20 cellular contexts compared by ENCODE assay signal in the genomic region with DNA sequence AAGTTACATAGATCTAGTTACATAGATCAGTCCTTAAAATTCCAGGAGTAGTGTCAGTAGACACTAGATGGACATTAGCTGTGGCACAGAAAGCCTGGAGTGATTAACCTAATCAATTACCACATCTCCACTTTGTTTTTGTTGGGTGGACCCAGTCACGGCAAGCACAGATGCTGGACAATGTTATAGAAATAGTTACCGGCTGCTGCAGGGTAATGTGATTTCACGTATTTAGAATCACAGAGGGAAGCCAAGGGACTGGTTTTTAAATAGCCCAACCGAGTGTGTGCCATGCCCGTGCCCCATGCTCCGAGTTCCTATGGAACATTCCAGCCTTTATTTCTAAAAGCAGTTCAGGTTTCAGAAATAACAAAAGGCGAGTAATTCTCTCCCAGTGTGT. TPM values are rescaled to one million over a fixed set of nuclear protein-coding genes. Genes with fewer than 3 reads are reported as not detected.
DNase-seq lines count a peak whose midpoint lies in the region; ATAC-seq, FAIRE-seq and TF ChIP-seq lines count a peak whose summit lies in the region.
"Had no signal": no experiment of that assay in that cellular context is flagged by ENCODE, and none has a peak within 500 bp of the region (broad histone marks: within the 10 kb centered on the region; RNA-seq: fewer than 3 reads in every experiment).

No MANE protein-coding gene starts in this region.

- TF ChIP-seq RAD21 in SK-N-SH (IDR thresholded peaks at IDR 0.05; ENCODE audit: low read length): no peak

- H3K27me3 ChIP-seq in SK-N-SH (ENCODE audit: insufficient read depth) (no peaks in the 10 kb centered on the region), iPS-18a (ENCODE audit: control insufficient read depth, insufficient read depth, low read length) (peaks cover 36% of the 10 kb centered on the region), psoas muscle (ENCODE audit: insufficient read depth in 3 of 3, low read length in 2 of 3) (no peaks in the 10 kb centered on the region), small intestine (ENCODE audit: control insufficient read depth in 2 of 2, insufficient read depth in 2 of 2, low read length in 2 of 2) (peaks cover 0 to 14% of the 10 kb centered on the region in 2 donors)

- no peak overlapping the region for H3K4me2 ChIP-seq in SK-N-SH

- H2AFZ ChIP-seq in SK-N-SH (ENCODE audit: low read depth): no peak overlapping the region

- H3K79me2 ChIP-seq in SK-N-SH (ENCODE audit: insufficient read depth): no peaks in the 10 kb centered on the region

- 0 out of 4 replicates have a peak, but pooled peaks of 1 of the 2 experiments have one; percentile 9 for TF ChIP-seq EP300 in SK-N-SH (IDR thresholded peaks at IDR 0.05; ENCODE audit: borderline replicate concordance in 1 of 2, low read depth in 1 of 2, low read length in 1 of 2)

- H3K36me3 ChIP-seq in SK-N-SH (replicated peaks in 1 of 2; ENCODE audit: control insufficient read depth in 1 of 2, insufficient read depth in 2 of 2, low read length in 1 of 2) (no peaks in the 10 kb centered on the region), iPS-18a (ENCODE audit: control insufficient read depth, low read depth, low read length) (no peaks in the 10 kb centered on the region), psoas muscle (ENCODE audit: insufficient read depth in 1 of 2, low read depth in 1 of 2) (no peaks in the 10 kb centered on the region), small intestine (ENCODE audit: control insufficient read depth in 2 of 2, insufficient read depth in 2 of 2, low read length in 2 of 2) (no peaks in the 10 kb centered on the region)

- H3K27ac Mint-ChIP-seq in chondrocyte (ENCODE audit: unreplicated experiment): peak overlapping the region; percentile 45
- H3K27ac Mint-ChIP-seq: CD14-positive monocyte had no signal

- POLR2A ChIA-PET in SK-N-SH (lab: Yijun Ruan, JAX): no interaction called here

- no peak for FAIRE-seq in small intestine (lab: Jason Lieb, UNC)
- FAIRE-seq: GM12878, GM18507 had no signal

- no peaks in the 10 kb centered on the region for H3K36me3 Mint-ChIP-seq in chondrocyte (ENCODE audit: low read depth)
- H3K36me3 Mint-ChIP-seq: CD14-positive monocyte had no signal

- no peaks in the 10 kb centered on the region for H4K20me1 ChIP-seq in SK-N-SH (ENCODE audit: insufficient read depth)

- peaks cover 7% of the 10 kb centered on the region for H3K27me3 Mint-ChIP-seq in chondrocyte (ENCODE audit: low read depth)

- H3K4me1 ChIP-seq in SK-N-SH (ENCODE audit: control insufficient read depth in 1 of 2, insufficient read depth in 2 of 2, low read depth in 1 of 2, low read length in 1 of 2) (peaks cover 0 to 28% of the 10 kb centered on the region in 2 experiments; a peak in 2 of 4 replicates), iPS-18a (ENCODE audit: control insufficient read depth, low read depth, low read length) (peaks cover 39% of the 10 kb centered on the region), psoas muscle (peaks cover 5% of the 10 kb centered on the region), small intestine (ENCODE audit: control insufficient read depth in 2 of 2, insufficient read depth in 1 of 2, low read depth in 1 of 2, low read length in 1 of 2) (no peaks in the 10 kb centered on the region)

- H3K27ac ChIP-seq in SK-N-SH (ENCODE audit: low read depth in 2 of 2, low read length in 1 of 2): no peak overlapping the region
- H3K27ac ChIP-seq in iPS-18a (ENCODE audit: low read length): no peak overlapping the region
- H3K27ac ChIP-seq in psoas muscle: peak overlapping the region; percentile 60
- no peak overlapping the region for H3K27ac ChIP-seq in small intestine (ENCODE audit: low read depth in 1 of 2, low read length in 1 of 2)

- peak in 3 of 4 donors; percentile 59 to 79 (median 78) for ATAC-seq in psoas muscle
- ATAC-seq: GM12878 had no signal

- CTCF ChIA-PET in SK-N-SH (lab: Yijun Ruan, JAX): interaction anchor here (0.6 kb wide), 1 partner anchor 55 kb away, joined by 3 read pairs; no protein-coding TSS in a partner anchor

- H3K4me3 ChIP-seq in SK-N-SH (ENCODE audit: low read depth in 2 of 2, low read length in 1 of 2) (no peak overlapping the region), iPS-18a (ENCODE audit: low read length) (peak overlapping the region; percentile 23), psoas muscle (peak overlapping the region; percentile 54), small intestine (ENCODE audit: low read depth in 1 of 2, low read length in 2 of 2) (no peak overlapping the region)
- H3K4me3 ChIP-seq: GM12878 had no signal

- DNase-seq in SK-N-SH (peak; percentile 48), chondrocyte (ENCODE audit: low spot score) (no peak), psoas muscle (no peak), SIG-M5 treated with dmso at 0.1 percent for 504 hours (lab: John Stamatoyannopoulos, UW; ENCODE audit: unreplicated experiment) (no peak), small intestine (no peak), SW 1271 (lab: John Stamatoyannopoulos, UW) (no peak), cerebellar cortex (ENCODE audit: low spot score) (no peak)
- DNase-seq: Calu3; HCEC 1CT; NCI-H1417 treated with DMSO at 0.1 percent for 48 hours; NCI-H2029; NCI-H524 treated with DMSO at 0.1 percent for 48 hours; NK-92 treated with Interleukin-12 subunit alpha and Interleukin-12 subunit beta, amount 100 ng/mL, for 24 hours; OCI-M1; RPMI8226 had no signal

- WGBS in SK-N-SH (ENCODE audit: low lambda C conversion rate): 49% methylated on average over 7 of the region's 7 CpGs
- 21 to 29% (median 26%) methylated on average over 7 of the region's 7 CpGs for WGBS in psoas muscle, 3 donors
- 83 to 87% (median 84%) methylated on average over 7 of the region's 7 CpGs for WGBS in small intestine, 3 donors

- H3F3A ChIP-seq in SK-N-SH (replicated peaks; ENCODE audit: insufficient read depth): no peaks in the 10 kb centered on the region

- H3K9me3 Mint-ChIP-seq in chondrocyte (ENCODE audit: low read depth): no peaks in the 10 kb centered on the region

- H3K9ac ChIP-seq in SK-N-SH (no peak overlapping the region), iPS-18a (ENCODE audit: low read length) (no peak overlapping the region)

- H3K4me1 Mint-ChIP-seq in chondrocyte (ENCODE audit: low read depth): peaks cover 50% of the 10 kb centered on the region

- intact Hi-C loops in psoas muscle (cut with DNase I): no loop called here

- H3K9me2 ChIP-seq in SK-N-SH: no peaks in the 10 kb centered on the region

- no peak overlapping the region for H3K4me3 Mint-ChIP-seq in chondrocyte (ENCODE audit: unreplicated experiment)

- no peaks in the 10 kb centered on the region for H3K9me3 ChIP-seq in SK-N-SH
- no peaks in the 10 kb centered on the region for H3K9me3 ChIP-seq in iPS-18a (ENCODE audit: control insufficient read depth, low read depth, low read length)
- no peaks in the 10 kb centered on the region for H3K9me3 ChIP-seq in psoas muscle
- no peaks in the 10 kb centered on the region for H3K9me3 ChIP-seq in small intestine (ENCODE audit: control insufficient read depth, low read depth)

- TF ChIP-seq CTCF in SK-N-SH (IDR thresholded peaks at IDR 0.05) (no peak), chondrocyte (IDR thresholded peaks at IDR 0.05) (no peak), psoas muscle (IDR thresholded peaks at IDR 0.05) (no peak)

TF ChIP-seq in SK-N-SH, 30 proteins besides CTCF, POLR2A, EP300 and RAD21:
- no peak for TF ChIP-seq FOXM1 (IDR thresholded peaks at IDR 0.05; ENCODE audit: low read depth)
- TF ChIP-seq POLR2AphosphoS5 (IDR thresholded peaks at IDR 0.05; ENCODE audit: low read depth, low read length): no peak
- peak; percentile 41; the same call in 1 of the 2 replicates for TF ChIP-seq MXI1 (IDR thresholded peaks at IDR 0.05; ENCODE audit: low read depth, low read length)
- no peak for TF ChIP-seq GATA2 (CRISPR knock-in tag; IDR thresholded peaks at IDR 0.05)
- no peak for TF ChIP-seq SMC3 (IDR thresholded peaks at IDR 0.05; ENCODE audit: low read depth, low read length)

RNA-seq across cellular contexts. Expression of a gene that starts 2.8 kb away (rescaled TPM):
- polyA plus RNA-seq in SK-N-SH (2012; rRNA removed) (0.03 TPM in 1 of 2 replicates, not detected in the other), psoas muscle (1 to 10 TPM in 2 of 3 donors, under 1 TPM in 1; 0.20 to 1.4 (median 1.4) TPM), small intestine (1 to 10 TPM in 1 of 3 donors, not detected in 2; 2.3 TPM)
- 0.05 and 0.13 TPM in 2 replicates for polyA plus RNA-seq in SK-N-SH (2012; cell fraction: cytosol; rRNA removed)
- polyA plus RNA-seq in SK-N-SH (2012; cell fraction: nucleus; rRNA removed): not detected in 2 replicates
- total RNA-seq in chondrocyte (0.27 to 2.3 TPM (median 2.1 TPM) in 3 replicates), psoas muscle (1 to 10 TPM; 1.3 to 7.3 (median 2.6) TPM)
- total RNA-seq: A673, Calu3, GM12878 had no signal
- polyA plus RNA-seq: CD14-positive monocyte, GM12878 had no signal

RNA-seq across cellular contexts. Expression of a gene that starts 58.1 kb away (rescaled TPM):
- polyA plus RNA-seq in SK-N-SH (2012; rRNA removed): 3.9 and 4.1 TPM in 2 replicates
- 3.1 and 4.9 TPM in 2 replicates for polyA plus RNA-seq in SK-N-SH (2012; cell fraction: cytosol; rRNA removed)
- 12.7 and 13.6 TPM in 2 replicates for polyA plus RNA-seq in SK-N-SH (2012; cell fraction: nucleus; rRNA removed)
- 11.8 to 15.2 TPM (median 13.2 TPM) in 3 replicates for total RNA-seq in chondrocyte
- 10 to 100 TPM in 3 of 4 donors, 1 to 10 TPM in 1; 6.7 to 14.0 (median 13.4) TPM for total RNA-seq in psoas muscle
- 10 to 100 TPM in 1 of 3 donors, 1 to 10 TPM in 2; 6.4 to 15.0 (median 7.2) TPM for polyA plus RNA-seq in psoas muscle
- 1 to 10 TPM; 5.1 to 7.9 (median 6.0) TPM for polyA plus RNA-seq in small intestine

Comparison
In these comparisons a context has a peak if more than half of its experiments do, and no peak if none do; other contexts are left out.
1. H3K4me3 ChIP-seq: peak in iPS-18a (single experiment) and psoas muscle (single experiment); none in SK-N-SH (0 of 2) and small intestine (0 of 2).